In the genomic region with DNA sequence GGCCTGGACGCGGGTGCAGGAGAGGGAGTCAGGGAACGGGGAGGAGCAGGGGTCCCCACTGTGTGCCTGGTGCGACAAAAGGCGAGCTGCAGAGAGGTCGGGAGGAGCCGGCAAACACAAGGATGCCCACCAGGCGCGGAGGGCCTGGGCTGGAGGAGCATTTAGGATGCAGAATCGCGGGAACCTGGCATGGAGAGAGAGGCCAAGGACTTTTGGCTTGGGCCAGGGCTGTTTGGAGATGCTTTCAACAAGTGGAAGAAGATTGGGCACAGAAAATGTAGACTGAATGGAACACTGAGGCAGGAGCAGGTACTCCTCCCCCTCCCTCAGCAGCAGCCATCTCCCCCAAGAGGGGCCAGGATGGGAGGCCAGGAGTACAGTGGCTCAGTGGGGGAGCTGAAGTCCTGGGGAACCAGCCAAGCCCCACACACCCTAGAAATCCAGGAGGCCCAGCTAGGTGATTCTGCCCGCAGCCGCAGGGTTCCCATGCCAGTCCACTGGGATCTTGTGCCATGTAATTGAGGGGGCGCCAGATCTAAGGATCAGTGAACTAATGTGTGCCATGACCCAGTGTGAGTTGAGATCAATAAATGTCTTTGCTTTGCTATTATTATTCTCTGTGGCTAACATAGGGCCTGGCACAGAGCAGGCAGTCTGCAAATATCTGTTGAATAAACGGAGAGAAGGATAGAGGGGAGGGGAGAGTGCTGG, we compare ENCODE assay signal across 9 cellular contexts. TPM values are rescaled to one million over a fixed set of nuclear protein-coding genes. Genes with fewer than 3 reads are reported as not detected.
DNase-seq lines count a peak whose midpoint lies in the region; TF ChIP-seq lines count a peak whose summit lies in the region.
"Had no signal": no experiment of that assay in that cellular context is flagged by ENCODE, and none has a peak within 500 bp of the region (broad histone marks: within the 10 kb centered on the region; RNA-seq: fewer than 3 reads in every experiment).

No MANE protein-coding gene starts in this region.

- H3K36me3 ChIP-seq in SJCRH30 = no peaks in the 10 kb centered on the region
- no peaks in the 10 kb centered on the region for H3K36me3 ChIP-seq in sigmoid colon

- H3K27me3 ChIP-seq in SJCRH30 (peaks cover 17% of the 10 kb centered on the region), sigmoid colon (peaks cover 7 to 12% (median 11%) of the 10 kb centered on the region in 3 donors)

- intact Hi-C loops in sigmoid colon (cut with DNase I) = loop anchor here (5.0 to 10.0 kb wide), 3 partner anchors 107 to 268 kb away; no protein-coding TSS in a partner anchor

- H3K4me3 ChIP-seq in GM12865 (ENCODE audit: low read depth, low read length) (peak overlapping the region; percentile 88), SJCRH30 (peak overlapping the region; percentile 57), fibroblast of villous mesenchyme (ENCODE audit: low read depth, low read length) (peak overlapping the region; percentile 94), sigmoid colon (peak overlapping the region; percentile 68 to 98 (median 84))

- H3K4me1 ChIP-seq in SJCRH30 (peaks cover 8% of the 10 kb centered on the region), sigmoid colon (peaks cover 0 to 25% (median 23%) of the 10 kb centered on the region in 4 donors)

- no peak for TF ChIP-seq EP300 in sigmoid colon (IDR thresholded peaks at IDR 0.05)

- H3K9me3 ChIP-seq in SJCRH30 (replicated peaks) = no peaks in the 10 kb centered on the region
- no peaks in the 10 kb centered on the region for H3K9me3 ChIP-seq in sigmoid colon

- TF ChIP-seq POLR2A in sigmoid colon (IDR thresholded peaks at IDR 0.05) = no peak

- H3K27ac ChIP-seq in SJCRH30 (no peak overlapping the region), sigmoid colon (peak overlapping the region; percentile 66 to 81 (median 76))

- TF ChIP-seq CTCF in GM12865 (IDR thresholded peaks at IDR 0.05; ENCODE audit: insufficient read depth, low read depth, low read length, missing control alignments) = no peak
- TF ChIP-seq CTCF in fibroblast of villous mesenchyme (IDR thresholded peaks at IDR 0.05; ENCODE audit: insufficient read depth, low read depth, low read length) = no peak
- TF ChIP-seq CTCF in sigmoid colon (IDR thresholded peaks at IDR 0.05) = no peak

- DNase-seq in GM12865 (ENCODE audit: low read depth) (no peak), SJCRH30 (no peak), fibroblast of villous mesenchyme (ENCODE audit: low read depth) (no peak), sigmoid colon (no peak), CD1c-positive myeloid dendritic cell (ENCODE audit: extremely low spot score) (no peak), T-helper 9 cell (no peak), AG08395 (ENCODE audit: low spot score) (no peak), cortex of kidney (lab: John Stamatoyannopoulos, UW) (no peak)

- WGBS in sigmoid colon, 2 donors = 21 to 31% methylated on average over 15 of the region's 15 CpGs

RNA-seq across cellular contexts. Expression of a gene that starts 1.1 kb away (rescaled TPM):
- total RNA-seq in SJCRH30 (2014; rRNA removed; shearing (Covaris generic)) = 0.12 and 0.20 TPM in 2 replicates
- total RNA-seq in fibroblast of villous mesenchyme (under 0.01 TPM in 1 of 2 replicates, not detected in the other), sigmoid colon (1 to 10 TPM; 3.1 to 8.9 (median 5.6) TPM)
- polyA plus RNA-seq in sigmoid colon = 10 to 100 TPM in 2 of 3 donors, 1 to 10 TPM in 1; 7.4 to 15.0 (median 11.3) TPM
- total RNA-seq: M059J had no signal

RNA-seq across cellular contexts. Expression of a gene that starts 39.4 kb away (rescaled TPM):
- total RNA-seq in SJCRH30 (2014; rRNA removed; shearing (Covaris generic)) = 21.5 and 28.9 TPM in 2 replicates
- total RNA-seq in fibroblast of villous mesenchyme = 3.9 and 13.9 TPM in 2 replicates
- 10 to 100 TPM in 1 of 4 donors, 1 to 10 TPM in 3; 6.4 to 24.4 (median 8.3) TPM for total RNA-seq in sigmoid colon
- polyA plus RNA-seq in sigmoid colon = 10 to 100 TPM in 1 of 3 donors, 1 to 10 TPM in 2; 3.0 to 14.2 (median 3.7) TPM
